ENCODE assay signal across 1 cellular context in genomic region chr5:179879003-179879689, GRCh38.
TF ChIP-seq lines count a peak whose summit lies in the region.

No MANE protein-coding gene starts in this region.

TF ChIP-seq in K562, 482 proteins besides CTCF, POLR2A, EP300 and RAD21:
- TF ChIP-seq RBFOX2 (IDR thresholded peaks at IDR 0.05; ENCODE audit: low read depth, low read length) (0 out of 2 replicates have a peak, but pooled peaks have one; percentile 2), POLR2G (IDR thresholded peaks at IDR 0.05; ENCODE audit: low read depth, low read length) (peak; percentile 41; the same call in 1 of the 2 replicates), TARDBP (IDR thresholded peaks at IDR 0.05) (no peak), ZNF740 (CRISPR knock-in tag; IDR thresholded peaks at IDR 0.05) (no peak), ZNF740 (tag; IDR thresholded peaks at IDR 0.05) (no peak)
